ENCODE assay signal across 1 cellular context in the genomic region with DNA sequence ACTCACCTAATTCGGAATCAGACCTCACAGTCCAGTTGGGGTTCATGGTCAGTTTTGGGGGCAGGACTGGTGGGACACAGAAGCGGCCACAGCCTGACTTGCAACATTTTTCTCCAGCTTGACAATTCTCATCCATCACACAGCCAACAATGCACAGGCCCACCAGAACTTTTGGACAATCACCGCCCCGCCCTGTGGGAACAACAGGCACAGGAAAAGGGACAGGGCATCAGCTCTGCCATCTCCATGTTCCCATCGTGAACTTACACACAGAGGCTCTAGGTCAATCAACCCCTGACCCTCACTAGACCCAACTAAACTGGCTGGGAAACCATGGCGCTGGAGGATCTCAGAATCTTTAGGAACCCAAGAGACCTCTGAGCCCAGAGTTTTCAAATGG.
TF ChIP-seq lines count a peak whose summit lies in the region.

No MANE protein-coding gene starts in this region.

TF ChIP-seq in IMR-90, 13 proteins besides CTCF, POLR2A, EP300 and RAD21:
- TF ChIP-seq MXI1 (IDR thresholded peaks at IDR 0.05; ENCODE audit: borderline replicate concordance, low read depth, low read length) (no peak), MAZ (IDR thresholded peaks at IDR 0.05; ENCODE audit: borderline replicate concordance, low read depth, low read length) (no peak), FOS (IDR thresholded peaks at IDR 0.05; ENCODE audit: low read depth, low read length) (no peak), MAFK (IDR thresholded peaks at IDR 0.05; ENCODE audit: low read depth, low read length) (no peak), NFE2L2 (IDR thresholded peaks at IDR 0.05; ENCODE audit: low read depth, low read length) (no peak), ELK1 (IDR thresholded peaks at IDR 0.05; ENCODE audit: borderline replicate concordance, low read depth, low read length) (no peak), SMC3 (IDR thresholded peaks at IDR 0.05; ENCODE audit: low read depth, low read length) (no peak), BHLHE40 (IDR thresholded peaks at IDR 0.05; ENCODE audit: low read depth, low read length) (no peak), CEBPB (IDR thresholded peaks at IDR 0.05; ENCODE audit: low read depth, low read length) (no peak), CHD1 (IDR thresholded peaks at IDR 0.05; ENCODE audit: low read depth, low read length) (no peak), RFX5 (IDR thresholded peaks at IDR 0.05; ENCODE audit: low read depth, low read length) (no peak), RCOR1 (IDR thresholded peaks at IDR 0.05; ENCODE audit: insufficient replicate concordance, low read length) (no peak)
- TF ChIP-seq, protein P1, sequence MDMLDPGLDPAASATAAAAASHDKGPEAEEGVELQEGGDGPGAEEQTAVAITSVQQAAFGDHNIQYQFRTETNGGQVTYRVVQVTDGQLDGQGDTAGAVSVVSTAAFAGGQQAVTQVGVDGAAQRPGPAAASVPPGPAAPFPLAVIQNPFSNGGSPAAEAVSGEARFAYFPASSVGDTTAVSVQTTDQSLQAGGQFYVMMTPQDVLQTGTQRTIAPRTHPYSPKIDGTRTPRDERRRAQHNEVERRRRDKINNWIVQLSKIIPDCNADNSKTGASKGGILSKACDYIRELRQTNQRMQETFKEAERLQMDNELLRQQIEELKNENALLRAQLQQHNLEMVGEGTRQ (IDR thresholded peaks at IDR 0.05; ENCODE audit: low read depth, low read length) = no peak
